ENCODE assay signal across 10 cellular contexts in the genomic region with DNA sequence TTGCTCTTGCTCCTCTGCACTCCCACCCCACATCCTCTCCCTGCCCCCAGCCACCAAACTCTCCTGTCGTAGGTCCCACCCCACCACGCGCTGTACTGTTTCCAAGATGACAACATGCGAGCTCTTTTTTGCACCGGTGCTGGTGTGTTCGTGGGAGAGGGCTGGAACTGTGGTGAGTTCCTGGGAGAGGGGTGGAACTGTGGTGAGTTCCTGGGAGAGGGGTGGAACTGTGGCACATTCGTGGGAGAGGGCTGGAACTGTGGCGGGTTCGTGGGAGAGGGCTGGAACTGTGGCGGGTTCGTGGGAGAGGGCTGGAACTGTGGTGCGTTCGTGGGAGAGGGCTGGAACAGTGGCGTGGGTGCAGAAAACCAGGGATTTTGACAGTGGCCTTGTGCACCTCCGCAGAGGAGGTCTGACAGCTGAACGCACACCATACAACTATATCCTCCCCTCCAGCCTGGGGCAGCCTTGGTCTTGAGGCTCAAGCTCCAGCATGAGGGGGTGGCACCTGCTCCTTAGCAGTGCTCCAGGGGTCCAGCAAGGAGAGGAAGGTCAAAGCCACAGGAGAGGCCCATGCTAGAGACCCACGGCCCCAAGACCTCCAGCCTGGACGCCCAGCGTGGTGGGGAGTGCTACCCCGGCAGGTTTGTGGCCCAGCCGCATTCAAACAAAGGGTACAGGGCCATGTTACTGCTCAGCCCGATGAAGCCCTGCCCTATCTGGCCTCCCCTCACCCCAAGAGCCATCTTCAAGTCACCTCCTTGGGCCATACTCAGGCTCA. TPM values are rescaled to one million over a fixed set of nuclear protein-coding genes. Genes with fewer than 3 reads are reported as not detected.
DNase-seq lines count a peak whose midpoint lies in the region; ATAC-seq and TF ChIP-seq lines count a peak whose summit lies in the region.
"Had no signal": no experiment of that assay in that cellular context is flagged by ENCODE, and none has a peak within 500 bp of the region (broad histone marks: within the 10 kb centered on the region; RNA-seq: fewer than 3 reads in every experiment).

No MANE protein-coding gene starts in this region.

- POLR2A ChIA-PET in activated CD8-positive, alpha-beta T cell treated with anti-CD3 and anti-CD28 coated beads, Interleukin-2, amount 10 ng/mL, durations not matched to agents 7 days and 5 days (lab: Charles Lee) = interaction anchor here (0.6 to 1.4 kb wide), 6 partner anchors 9 to 30 kb away, joined by 3 to 5 read pairs (median 3); no protein-coding TSS in a partner anchor
- POLR2A ChIA-PET in HEK293T (lab: Yijun Ruan, JAX) = no interaction called here

- ATAC-seq in GM23338 = no peak
- ATAC-seq in activated CD8-positive, alpha-beta T cell treated with anti-CD3 and anti-CD28 coated beads, Interleukin-2, amount 10 ng/mL, durations not matched to agents 7 days and 5 days = peak; percentile 52

- H3K4me1 ChIP-seq in GM23338 (ENCODE audit: insufficient read depth) (peaks cover 11% of the 10 kb centered on the region; the same call in 1 of the 2 replicates), prostate gland (replicated peaks) (no peaks in the 10 kb centered on the region)

- WGBS in prostate gland = 71% methylated on average over 22 of the region's 22 CpGs

- H3K36me3 Mint-ChIP-seq in GM23338 (ENCODE audit: low read depth) = peaks cover 26% of the 10 kb centered on the region
- peaks cover 36% of the 10 kb centered on the region for H3K36me3 Mint-ChIP-seq in activated CD8-positive, alpha-beta T cell treated with anti-CD3 and anti-CD28 coated beads, Interleukin-2, amount 10 ng/mL, durations not matched to agents 7 days and 5 days (ENCODE audit: low read depth)
- peaks cover 13% of the 10 kb centered on the region for H3K36me3 Mint-ChIP-seq in mesothelial cell of epicardium

- CTCF ChIA-PET in activated CD8-positive, alpha-beta T cell treated with anti-CD3 and anti-CD28 coated beads, Interleukin-2, amount 10 ng/mL, durations not matched to agents 7 days and 5 days (lab: Charles Lee) = interaction anchor here (0.6 to 7.2 kb wide), 5 partner anchors 10 to 173 kb away, joined by 3 to 81 read pairs (median 4); no protein-coding TSS in a partner anchor
- CTCF ChIA-PET in HEK293T (lab: Yijun Ruan, JAX) = interaction anchor here (1.4 kb wide), 1 partner anchor 18 kb away, joined by 6 read pairs; no protein-coding TSS in a partner anchor

- peaks cover 93% of the 10 kb centered on the region for H3K79me2 ChIP-seq in GM23338 (replicated peaks; ENCODE audit: insufficient read depth)

- intact Hi-C loops in head of caudate nucleus (cut with DNase I) (no loop called here), prostate gland (cut with DNase I) (no loop called here)

- no peaks in the 10 kb centered on the region; the same call in 1 of the 3 replicates for H3K9me3 Mint-ChIP-seq in GM23338
- H3K9me3 Mint-ChIP-seq in activated CD8-positive, alpha-beta T cell treated with anti-CD3 and anti-CD28 coated beads, Interleukin-2, amount 10 ng/mL, durations not matched to agents 7 days and 5 days (ENCODE audit: insufficient read depth) = peaks cover 13% of the 10 kb centered on the region
- peaks cover 4% of the 10 kb centered on the region for H3K9me3 Mint-ChIP-seq in mesothelial cell of epicardium

- H3K27ac Mint-ChIP-seq in GM23338 (peak overlapping the region; percentile 33; the same call in 1 of the 2 replicates), mesothelial cell of epicardium (no peak overlapping the region)
- H3K27ac Mint-ChIP-seq in activated CD8-positive, alpha-beta T cell treated with anti-CD3 and anti-CD28 coated beads, Interleukin-2, amount 10 ng/mL, durations not matched to agents 7 days and 5 days = peak overlapping the region; percentile 93
- H3K27ac Mint-ChIP-seq: memory B cell had no signal

- no peaks in the 10 kb centered on the region for H3K36me3 ChIP-seq in GM23338 (ENCODE audit: insufficient read depth)
- no peaks in the 10 kb centered on the region for H3K36me3 ChIP-seq in prostate gland

- no peak for TF ChIP-seq POLR2A in prostate gland (IDR thresholded peaks at IDR 0.05)

- H3F3A ChIP-seq in GM23338 (replicated peaks; ENCODE audit: low read depth) = no peaks in the 10 kb centered on the region

- no peak for TF ChIP-seq CTCF in GM23338 (conservative IDR thresholded peaks at IDR 0.05; ENCODE audit: low read depth in 2 of 2)
- TF ChIP-seq CTCF in prostate gland (IDR thresholded peaks at IDR 0.05) = no peak
- TF ChIP-seq CTCF in mesothelial cell of epicardium (IDR thresholded peaks at IDR 0.05; ENCODE audit: unreplicated experiment) = no peak
- no peak for TF ChIP-seq CTCF in GM10266 (IDR thresholded peaks at IDR 0.05; ENCODE audit: control insufficient read depth, insufficient read depth, low read depth, missing control alignments)

- peaks cover 15% of the 10 kb centered on the region for H3K27me3 Mint-ChIP-seq in GM23338 (ENCODE audit: insufficient read depth, low read depth, poor library complexity)
- no peaks in the 10 kb centered on the region for H3K27me3 Mint-ChIP-seq in activated CD8-positive, alpha-beta T cell treated with anti-CD3 and anti-CD28 coated beads, Interleukin-2, amount 10 ng/mL, durations not matched to agents 7 days and 5 days (ENCODE audit: low read depth)
- no peaks in the 10 kb centered on the region for H3K27me3 Mint-ChIP-seq in mesothelial cell of epicardium (ENCODE audit: low read depth)

- H2AFZ ChIP-seq in GM23338 = no peak overlapping the region

- H3K4me1 Mint-ChIP-seq in GM23338 (peaks cover 37% of the 10 kb centered on the region), mesothelial cell of epicardium (peaks cover 10% of the 10 kb centered on the region)
- peaks cover 63% of the 10 kb centered on the region for H3K4me1 Mint-ChIP-seq in activated CD8-positive, alpha-beta T cell treated with anti-CD3 and anti-CD28 coated beads, Interleukin-2, amount 10 ng/mL, durations not matched to agents 7 days and 5 days (ENCODE audit: low read depth)
- H3K4me1 Mint-ChIP-seq: memory B cell had no signal

- H3K27ac ChIP-seq in GM23338 (ENCODE audit: low read depth) (no peak overlapping the region; the same call in 1 of the 2 replicates), prostate gland (peak overlapping the region; percentile 31 to 54)

- H3K4me2 ChIP-seq in GM23338 = no peak overlapping the region

- H3K27me3 ChIP-seq in GM23338 (ENCODE audit: insufficient read depth) (no peaks in the 10 kb centered on the region), prostate gland (replicated peaks; ENCODE audit: insufficient read depth) (no peaks in the 10 kb centered on the region)

- DNase-seq in GM23338 (ENCODE audit: low spot score) = no peak
- DNase-seq in activated CD8-positive, alpha-beta T cell treated with anti-CD3 and anti-CD28 coated beads, Interleukin-2, amount 10 ng/mL, durations not matched to agents 7 days and 5 days = peak; percentile 38
- peak in 26 of 42 donors; percentile 14 to 73 (median 42) for DNase-seq in head of caudate nucleus
- no peak for DNase-seq in prostate gland (ENCODE audit: low spot score)
- no peak for DNase-seq in HEK293T (ENCODE audit: extremely low spot score)
- DNase-seq in mesothelial cell of epicardium (ENCODE audit: low spot score in 2 of 2, unreplicated experiment in 2 of 2) = no peak
- DNase-seq in NCI-H1436 (lab: John Stamatoyannopoulos, UW) = no peak
- no peak for DNase-seq in GM10266 (ENCODE audit: extremely low spot score)
- DNase-seq: GOT3 had no signal

- no peaks in the 10 kb centered on the region for H3K9me2 ChIP-seq in GM23338 (ENCODE audit: insufficient read depth)

- H4K20me1 ChIP-seq in GM23338 (replicated peaks; ENCODE audit: insufficient read depth) = peaks cover 40% of the 10 kb centered on the region

- no peaks in the 10 kb centered on the region for H3K9me3 ChIP-seq in prostate gland

- H3K4me3 ChIP-seq in GM23338 (no peak overlapping the region), prostate gland (no peak overlapping the region)

- no peak overlapping the region for H3K4me3 Mint-ChIP-seq in GM23338
- H3K4me3 Mint-ChIP-seq in activated CD8-positive, alpha-beta T cell treated with anti-CD3 and anti-CD28 coated beads, Interleukin-2, amount 10 ng/mL, durations not matched to agents 7 days and 5 days = peak overlapping the region; percentile 62
- no peak overlapping the region for H3K4me3 Mint-ChIP-seq in mesothelial cell of epicardium
- H3K4me3 Mint-ChIP-seq: memory B cell had no signal

TF ChIP-seq in GM23338, 12 proteins besides CTCF, POLR2A, EP300 and RAD21 (continues in another document):
- TF ChIP-seq EZH2phosphoT487 (IDR thresholded peaks at IDR 0.05; ENCODE audit: unreplicated experiment) (no peak), JUNB (IDR thresholded peaks at IDR 0.05; ENCODE audit: unreplicated experiment) (no peak)

TF ChIP-seq in HEK293T, 16 proteins besides CTCF, POLR2A, EP300 and RAD21:
- TF ChIP-seq HDGF (IDR thresholded peaks at IDR 0.05; ENCODE audit: borderline replicate concordance) (no peak), SP1 (IDR thresholded peaks at IDR 0.05) (no peak), BHLHE40 (IDR thresholded peaks at IDR 0.05; ENCODE audit: borderline replicate concordance) (no peak), NFRKB (IDR thresholded peaks at IDR 0.05) (no peak), LEF1 (IDR thresholded peaks at IDR 0.05; ENCODE audit: borderline replicate concordance) (no peak)

RNA-seq across cellular contexts. Expression of a gene that starts 50.1 kb away (rescaled TPM):
- total RNA-seq in GM23338 (2014; rRNA removed; shearing (Covaris generic)) = 257 and 280 TPM in 2 replicates
- polyA plus RNA-seq in GM23338 (2016; fragmentation: Nextera tagmentation; extraction: Ambion mirVana) = 121 and 129 TPM in 2 replicates
- 10 to 100 TPM; 51.4 to 56.1 TPM for total RNA-seq in activated CD8-positive, alpha-beta T cell treated with anti-CD3 and anti-CD28 coated beads, Interleukin-2, amount 10 ng/mL, durations not matched to agents 7 days and 5 days
- 100 to 1,000 TPM; 197 to 240 TPM for total RNA-seq in prostate gland
- total RNA-seq in mesothelial cell of epicardium = 155 to 166 TPM (median 163 TPM) in 3 replicates

Comparison
In these comparisons a context has a peak if more than half of its experiments do, and no peak if none do; other contexts are left out.
1. DNase-seq: peak in activated CD8-positive, alpha-beta T cell treated with anti-CD3 and anti-CD28 coated beads, Interleukin-2, amount 10 ng/mL, durations not matched to agents 7 days and 5 days (single experiment) and head of caudate nucleus (26 of 42); none in GM23338 (single experiment), prostate gland (single experiment), HEK293T (single experiment), mesothelial cell of epicardium (0 of 2), NCI-H1436 (single experiment) and GM10266 (single experiment).